In the genomic region with DNA sequence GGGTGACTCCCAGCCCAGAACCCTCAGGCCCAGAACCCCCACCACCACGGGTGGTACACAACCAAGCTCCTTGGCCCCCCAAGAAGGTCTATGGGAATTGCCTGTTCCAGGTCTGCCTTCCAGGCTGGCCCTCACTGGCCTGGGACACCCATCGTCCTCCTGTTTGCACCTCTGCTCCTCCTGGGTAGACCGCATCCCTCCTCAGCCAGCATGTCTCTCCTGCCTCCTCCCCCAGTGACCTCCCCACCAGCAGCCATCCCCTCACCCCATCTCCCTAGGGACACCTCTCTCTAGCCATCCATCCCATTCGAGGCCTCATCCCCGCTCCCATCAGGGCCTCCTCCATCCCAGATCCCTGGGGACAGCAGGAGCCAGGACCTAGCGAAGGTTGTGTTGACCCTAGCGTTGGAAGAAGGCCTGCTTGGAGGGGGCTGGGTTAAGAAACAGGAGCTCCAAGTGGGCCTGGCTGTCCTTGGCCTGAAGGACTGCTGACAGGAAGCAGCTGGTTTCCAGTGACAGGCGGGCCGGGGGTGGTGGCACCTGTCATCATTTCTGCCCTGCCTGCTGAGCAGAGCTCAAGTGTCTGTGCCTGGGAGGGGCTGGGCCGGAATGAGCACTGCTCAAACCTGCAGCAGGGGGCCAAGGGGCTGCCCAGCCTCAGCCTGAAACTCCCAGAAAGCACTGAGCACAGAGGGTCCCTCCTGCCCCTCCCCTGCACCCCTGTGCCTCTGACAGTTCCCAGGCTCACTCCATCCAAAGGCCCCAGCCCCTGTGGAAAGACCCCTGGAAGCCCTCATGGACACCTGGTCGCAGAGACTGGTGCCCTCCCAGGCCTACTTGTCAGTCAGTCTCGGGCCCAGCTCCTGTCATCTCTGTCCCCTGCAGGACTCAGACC, we compare ENCODE assay signal across 11 cellular contexts.
DNase-seq lines count a peak whose midpoint lies in the region; ATAC-seq and TF ChIP-seq lines count a peak whose summit lies in the region.
"Had no signal": no experiment of that assay in that cellular context is flagged by ENCODE, and none has a peak within 500 bp of the region (broad histone marks: within the 10 kb centered on the region; RNA-seq: fewer than 3 reads in every experiment).

No MANE protein-coding gene starts in this region.

- H3K4me3 ChIP-seq in mesenchymal stem cell (ENCODE audit: insufficient read depth in 1 of 2, low read depth in 1 of 2, low read length in 2 of 2) = no peak overlapping the region
- H3K4me3 ChIP-seq in vagina = no peak overlapping the region
- H3K4me3 ChIP-seq in smooth muscle cell = no peak overlapping the region

- no peak overlapping the region for H3K4me3 Mint-ChIP-seq in activated naive CD8-positive, alpha-beta T cell treated with anti-CD3 and anti-CD28 coated beads, Interleukin-2, amount 10 ng/mL, durations not matched to agents 7 days and 5 days
- H3K4me3 Mint-ChIP-seq in activated naive CD8-positive, alpha-beta T cell treated with anti-CD3 and anti-CD28 coated beads, Interleukin-2, amount 50 U/mL, for 24 hours = no peak overlapping the region
- H3K4me3 Mint-ChIP-seq: CD4-positive, alpha-beta T cell; dendritic cell treated with granulocyte-macrophage colony-stimulating factor and Interleukin-4, amounts not matched to agents 40 ng/mL and 50 ng/mL, for 4 days; type B pancreatic cell had no signal

- intact Hi-C loops in vagina (cut with DNase I) = loop anchor here (10.0 kb wide), 1 partner anchor 148 kb away; no protein-coding TSS in a partner anchor

- no peak overlapping the region for H2AFZ ChIP-seq in mesenchymal stem cell (ENCODE audit: low read depth, low read length)
- no peak overlapping the region for H2AFZ ChIP-seq in smooth muscle cell (ENCODE audit: low read depth)

- H3K4me1 ChIP-seq in mesenchymal stem cell (ENCODE audit: control insufficient read depth, insufficient read depth, low read depth, low read length) = no peaks in the 10 kb centered on the region
- H3K4me1 ChIP-seq in vagina = peaks cover 54% of the 10 kb centered on the region
- H3K4me1 ChIP-seq in smooth muscle cell (ENCODE audit: low read depth) = no peaks in the 10 kb centered on the region

- no peak overlapping the region for H2BK120ac ChIP-seq in mesenchymal stem cell (ENCODE audit: low read depth, low read length)

- POLR2A ChIA-PET in activated naive CD8-positive, alpha-beta T cell treated with anti-CD3 and anti-CD28 coated beads, Interleukin-2, amount 10 ng/mL, durations not matched to agents 7 days and 5 days (lab: Charles Lee) = no interaction called here

- H3F3A ChIP-seq in smooth muscle cell (ENCODE audit: low read depth) = no peaks in the 10 kb centered on the region

- H4K91ac ChIP-seq in mesenchymal stem cell (ENCODE audit: low read length) = peak overlapping the region; percentile 30

- H3K36me3 ChIP-seq in mesenchymal stem cell (ENCODE audit: control insufficient read depth in 1 of 2, insufficient read depth in 2 of 2, low read depth in 1 of 2, low read length in 2 of 2) (peaks cover 0 to 3% of the 10 kb centered on the region in 2 experiments), vagina (no peaks in the 10 kb centered on the region), smooth muscle cell (ENCODE audit: low read depth) (no peaks in the 10 kb centered on the region)

- no peak overlapping the region for H2BK5ac ChIP-seq in mesenchymal stem cell (ENCODE audit: low read depth, low read length, poor library complexity, severe bottlenecking)

- no peak for TF ChIP-seq POLR2A in vagina (IDR thresholded peaks at IDR 0.05)

- H3K9me3 Mint-ChIP-seq in activated naive CD8-positive, alpha-beta T cell treated with anti-CD3 and anti-CD28 coated beads, Interleukin-2, amount 10 ng/mL, durations not matched to agents 7 days and 5 days = no peaks in the 10 kb centered on the region
- no peaks in the 10 kb centered on the region for H3K9me3 Mint-ChIP-seq in activated naive CD8-positive, alpha-beta T cell treated with anti-CD3 and anti-CD28 coated beads, Interleukin-2, amount 50 U/mL, for 24 hours
- H3K9me3 Mint-ChIP-seq: CD4-positive, alpha-beta T cell; dendritic cell treated with granulocyte-macrophage colony-stimulating factor and Interleukin-4, amounts not matched to agents 40 ng/mL and 50 ng/mL, for 4 days; type B pancreatic cell had no signal

- no peaks in the 10 kb centered on the region for H3K4me1 Mint-ChIP-seq in activated naive CD8-positive, alpha-beta T cell treated with anti-CD3 and anti-CD28 coated beads, Interleukin-2, amount 10 ng/mL, durations not matched to agents 7 days and 5 days
- peaks cover 4% of the 10 kb centered on the region for H3K4me1 Mint-ChIP-seq in activated naive CD8-positive, alpha-beta T cell treated with anti-CD3 and anti-CD28 coated beads, Interleukin-2, amount 50 U/mL, for 24 hours

- WGBS in mesenchymal stem cell = 56% methylated on average over 10 of the region's 12 CpGs
- WGBS in smooth muscle cell (ENCODE audit: low lambda C conversion rate) = 76% methylated on average over 12 of the region's 12 CpGs

- ATAC-seq in activated naive CD8-positive, alpha-beta T cell treated with anti-CD3 and anti-CD28 coated beads, Interleukin-2, amount 10 ng/mL, durations not matched to agents 7 days and 5 days (ENCODE audit: low read depth) = no peak
- ATAC-seq in activated naive CD8-positive, alpha-beta T cell treated with anti-CD3 and anti-CD28 coated beads, Interleukin-2, amount 50 U/mL, for 24 hours = no peak

- H3K9ac ChIP-seq in mesenchymal stem cell (ENCODE audit: low read length) (no peak overlapping the region), smooth muscle cell (ENCODE audit: low read depth) (no peak overlapping the region)

- DNase-seq in activated naive CD8-positive, alpha-beta T cell treated with anti-CD3 and anti-CD28 coated beads, Interleukin-2, amount 10 ng/mL, durations not matched to agents 7 days and 5 days = peak; percentile 24
- no peak for DNase-seq in activated naive CD8-positive, alpha-beta T cell treated with anti-CD3 and anti-CD28 coated beads, Interleukin-2, amount 50 U/mL, for 24 hours
- peak; percentile 88 for DNase-seq in SK-N-DZ (ENCODE audit: low spot score)
- DNase-seq in mesenchymal stem cell = no peak
- DNase-seq in vagina (ENCODE audit: extremely low spot score in 2 of 2) = no peak
- no peak for DNase-seq in NCI-H446 treated with DMSO at 0.1 percent for 48 hours (lab: John Stamatoyannopoulos, UW)
- DNase-seq in smooth muscle cell (lab: John Stamatoyannopoulos, UW; ENCODE audit: unreplicated experiment) = no peak
- no peak for DNase-seq in middle frontal gyrus (ENCODE audit: extremely low spot score, low spot score)

- H3K27ac ChIP-seq in mesenchymal stem cell (ENCODE audit: low read length, poor library complexity, severe bottlenecking) = no peak overlapping the region
- H3K27ac ChIP-seq in vagina = peak overlapping the region; percentile 16
- H3K27ac ChIP-seq in smooth muscle cell (ENCODE audit: low read depth) = no peak overlapping the region

- H3K9me3 ChIP-seq in mesenchymal stem cell (ENCODE audit: control insufficient read depth, low read length) (no peaks in the 10 kb centered on the region), vagina (no peaks in the 10 kb centered on the region), smooth muscle cell (replicated peaks; ENCODE audit: low read depth) (no peaks in the 10 kb centered on the region)

- no peaks in the 10 kb centered on the region for H3K79me2 ChIP-seq in smooth muscle cell (ENCODE audit: low read depth)

- H3K18ac ChIP-seq in mesenchymal stem cell (ENCODE audit: low read depth in 1 of 2, low read length in 2 of 2) = peak overlapping the region in 1 of 2 experiments; percentile 38

- H3K79me1 ChIP-seq in mesenchymal stem cell (replicated peaks; ENCODE audit: low read length, poor library complexity, severe bottlenecking) = no peaks in the 10 kb centered on the region

- H3K27me3 Mint-ChIP-seq in activated naive CD8-positive, alpha-beta T cell treated with anti-CD3 and anti-CD28 coated beads, Interleukin-2, amount 10 ng/mL, durations not matched to agents 7 days and 5 days = peaks cover 9% of the 10 kb centered on the region
- H3K27me3 Mint-ChIP-seq in activated naive CD8-positive, alpha-beta T cell treated with anti-CD3 and anti-CD28 coated beads, Interleukin-2, amount 50 U/mL, for 24 hours = peaks cover 9% of the 10 kb centered on the region

- H3K4me2 ChIP-seq in mesenchymal stem cell (ENCODE audit: low read length, poor library complexity, severe bottlenecking) (no peak overlapping the region), smooth muscle cell (no peak overlapping the region)

- no peak overlapping the region for H2AK5ac ChIP-seq in mesenchymal stem cell (ENCODE audit: low read length, severe bottlenecking)

- H3K27me3 ChIP-seq in mesenchymal stem cell (ENCODE audit: control insufficient read depth in 1 of 2, insufficient read depth in 1 of 2, low read length in 2 of 2) = peaks cover 0 to 54% of the 10 kb centered on the region in 2 experiments
- no peaks in the 10 kb centered on the region for H3K27me3 ChIP-seq in vagina
- no peaks in the 10 kb centered on the region for H3K27me3 ChIP-seq in smooth muscle cell (ENCODE audit: low read depth)

- TF ChIP-seq CTCF in vagina (IDR thresholded peaks at IDR 0.05) (no peak), smooth muscle cell (IDR thresholded peaks at IDR 0.05; ENCODE audit: borderline replicate concordance, insufficient read depth, poor library complexity, severe bottlenecking) (no peak)

- H3K4ac ChIP-seq in mesenchymal stem cell (ENCODE audit: low read depth in 1 of 2, low read length in 2 of 2) = no peak overlapping the region

- H2BK15ac ChIP-seq in mesenchymal stem cell (ENCODE audit: low read depth, poor library complexity, severe bottlenecking) = no peak overlapping the region

- H3K36me3 Mint-ChIP-seq in activated naive CD8-positive, alpha-beta T cell treated with anti-CD3 and anti-CD28 coated beads, Interleukin-2, amount 10 ng/mL, durations not matched to agents 7 days and 5 days = no peaks in the 10 kb centered on the region
- no peaks in the 10 kb centered on the region for H3K36me3 Mint-ChIP-seq in activated naive CD8-positive, alpha-beta T cell treated with anti-CD3 and anti-CD28 coated beads, Interleukin-2, amount 50 U/mL, for 24 hours (ENCODE audit: low read depth)
- H3K36me3 Mint-ChIP-seq: type B pancreatic cell had no signal

- H4K20me1 ChIP-seq in smooth muscle cell (ENCODE audit: low read depth) = no peaks in the 10 kb centered on the region

- H3K14ac ChIP-seq in mesenchymal stem cell (ENCODE audit: low read length in 2 of 2) = peak overlapping the region in 1 of 2 experiments; percentile 77

- peak overlapping the region in 1 of 2 experiments; percentile 25 for H2BK12ac ChIP-seq in mesenchymal stem cell (ENCODE audit: low read length in 2 of 2)

- no peak overlapping the region for H3K23ac ChIP-seq in mesenchymal stem cell (ENCODE audit: low read length in 2 of 2)

- H3K27ac Mint-ChIP-seq in activated naive CD8-positive, alpha-beta T cell treated with anti-CD3 and anti-CD28 coated beads, Interleukin-2, amount 10 ng/mL, durations not matched to agents 7 days and 5 days = no peak overlapping the region
- no peak overlapping the region for H3K27ac Mint-ChIP-seq in activated naive CD8-positive, alpha-beta T cell treated with anti-CD3 and anti-CD28 coated beads, Interleukin-2, amount 50 U/mL, for 24 hours
- H3K27ac Mint-ChIP-seq: CD4-positive, alpha-beta T cell; dendritic cell treated with granulocyte-macrophage colony-stimulating factor and Interleukin-4, amounts not matched to agents 40 ng/mL and 50 ng/mL, for 4 days; type B pancreatic cell had no signal

- H4K8ac ChIP-seq in mesenchymal stem cell (ENCODE audit: low read length) = peak overlapping the region; percentile 35

Comparison
In these comparisons a context has a peak if more than half of its experiments do, and no peak if none do; other contexts are left out.
1. DNase-seq: peak in activated naive CD8-positive, alpha-beta T cell treated with anti-CD3 and anti-CD28 coated beads, Interleukin-2, amount 10 ng/mL, durations not matched to agents 7 days and 5 days (single experiment) and SK-N-DZ (single experiment); none in activated naive CD8-positive, alpha-beta T cell treated with anti-CD3 and anti-CD28 coated beads, Interleukin-2, amount 50 U/mL, for 24 hours (single experiment), mesenchymal stem cell (single experiment), vagina (0 of 2), NCI-H446 treated with DMSO at 0.1 percent for 48 hours (single experiment), smooth muscle cell (single experiment) and middle frontal gyrus (single experiment).